ENCODE assay signal across 8 cellular contexts in genomic region chr19:7395360-7395781, GRCh38. TPM values are rescaled to one million over a fixed set of nuclear protein-coding genes. Genes with fewer than 3 reads are reported as not detected.
DNase-seq lines count a peak whose midpoint lies in the region; ATAC-seq, FAIRE-seq and TF ChIP-seq lines count a peak whose summit lies in the region.

No MANE protein-coding gene starts in this region.

- DNase-seq in CD4-positive, CD25-positive, alpha-beta regulatory T cell: no peak
- DNase-seq in H7 (peak; percentile 69), RWPE1 (ENCODE audit: low spot score) (no peak), epithelial cell of proximal tubule (ENCODE audit: low read depth) (no peak), nephron progenitor cell (peak; percentile 20), COLO668 (lab: John Stamatoyannopoulos, UW; ENCODE audit: unreplicated experiment) (no peak), NCI-H510A (lab: John Stamatoyannopoulos, UW) (no peak), GM19239 (ENCODE audit: insufficient read length, low spot score) (no peak)

- TF ChIP-seq CTCF in RWPE1 (conservative IDR thresholded peaks at IDR 0.05; ENCODE audit: low read depth): no peak
- TF ChIP-seq CTCF in epithelial cell of proximal tubule (conservative IDR thresholded peaks at IDR 0.05; ENCODE audit: low read depth, low read length): no peak
- TF ChIP-seq CTCF in nephron progenitor cell (IDR thresholded peaks at IDR 0.05): no peak

- peak; percentile 7 to 13 for ATAC-seq in CD4-positive, CD25-positive, alpha-beta regulatory T cell (ENCODE audit: low read depth in 2 of 2)

- peak overlapping the region in 2 of 3 donors; percentile 70 to 87 for H3K27ac Mint-ChIP-seq in CD4-positive, CD25-positive, alpha-beta regulatory T cell
- no peak overlapping the region for H3K27ac Mint-ChIP-seq in nephron progenitor cell

- H3K9me3 ChIP-seq in CD4-positive, CD25-positive, alpha-beta regulatory T cell (ENCODE audit: control insufficient read depth in 2 of 2, low read length in 2 of 2): no peaks in the 10 kb centered on the region

- CTCF ChIA-PET in RWPE1 (lab: Yijun Ruan, JAX): interaction anchor here (0.7 to 1.0 kb wide), 3 partner anchors 41 to 461 kb away, joined by 3 to 5 read pairs (median 4); a partner anchor contains a TSS

- peak overlapping the region; percentile 73 for H3K27ac ChIP-seq in CD4-positive, CD25-positive, alpha-beta regulatory T cell (ENCODE audit: insufficient read depth, low read length, poor library complexity, severe bottlenecking)
- H3K27ac ChIP-seq in RWPE1: peak overlapping the region; percentile 75

- H3K27me3 Mint-ChIP-seq in CD4-positive, CD25-positive, alpha-beta regulatory T cell: no peaks in the 10 kb centered on the region
- peaks cover 18% of the 10 kb centered on the region for H3K27me3 Mint-ChIP-seq in nephron progenitor cell (ENCODE audit: low read depth, poor library complexity)

- H3K4me1 Mint-ChIP-seq in CD4-positive, CD25-positive, alpha-beta regulatory T cell: peaks cover 0 to 67% (median 37%) of the 10 kb centered on the region in 4 donors
- peaks cover 31% of the 10 kb centered on the region for H3K4me1 Mint-ChIP-seq in nephron progenitor cell

- no peaks in the 10 kb centered on the region for H3K9me3 Mint-ChIP-seq in CD4-positive, CD25-positive, alpha-beta regulatory T cell
- H3K9me3 Mint-ChIP-seq in nephron progenitor cell: no peaks in the 10 kb centered on the region

- POLR2A ChIA-PET in RWPE1 (lab: Yijun Ruan, JAX; ENCODE audit: low non-redundant PET): interaction anchor here (0.7 kb wide), 1 partner anchor 493 kb away, joined by 3 read pairs; the partner anchor contains the start of gene LRRC8E

- FAIRE-seq in GM19239 (lab: Jason Lieb, UNC): no peak

- no peaks in the 10 kb centered on the region for H3K27me3 ChIP-seq in CD4-positive, CD25-positive, alpha-beta regulatory T cell (ENCODE audit: control insufficient read depth, insufficient read depth, low read length)
- H3K27me3 ChIP-seq in H7 (ENCODE audit: control insufficient read depth, insufficient read depth, low read length): no peaks in the 10 kb centered on the region

- peaks cover 34% of the 10 kb centered on the region for H3K36me3 ChIP-seq in CD4-positive, CD25-positive, alpha-beta regulatory T cell (ENCODE audit: control insufficient read depth, insufficient read depth, low read length)
- no peaks in the 10 kb centered on the region for H3K36me3 ChIP-seq in H7 (replicated peaks; ENCODE audit: control insufficient read depth, insufficient read depth, low read length)

- peaks cover 38% of the 10 kb centered on the region for H3K4me1 ChIP-seq in CD4-positive, CD25-positive, alpha-beta regulatory T cell (ENCODE audit: control insufficient read depth, insufficient read depth, low read length, poor library complexity, severe bottlenecking)

- peak overlapping the region; percentile 84 to 86 (median 85) for H3K4me3 Mint-ChIP-seq in CD4-positive, CD25-positive, alpha-beta regulatory T cell
- peak overlapping the region; percentile 94 for H3K4me3 Mint-ChIP-seq in nephron progenitor cell

- H3K4me3 ChIP-seq in CD4-positive, CD25-positive, alpha-beta regulatory T cell (ENCODE audit: low read depth, low read length): peak overlapping the region; percentile 45
- peak overlapping the region; percentile 89 for H3K4me3 ChIP-seq in H7 (ENCODE audit: insufficient read depth, low read depth, low read length)
- H3K4me3 ChIP-seq in epithelial cell of proximal tubule (ENCODE audit: low read depth, low read length): peak overlapping the region; percentile 92

- H3K36me3 Mint-ChIP-seq in CD4-positive, CD25-positive, alpha-beta regulatory T cell: peaks cover 16% of the 10 kb centered on the region
- H3K36me3 Mint-ChIP-seq in nephron progenitor cell (ENCODE audit: low read depth): no peaks in the 10 kb centered on the region

RNA-seq across cellular contexts. Expression of gene ARHGEF18, which starts 46.6 kb away (rescaled TPM):
- total RNA-seq in CD4-positive, CD25-positive, alpha-beta regulatory T cell: 155 TPM
- 1 to 10 TPM; 2.5 to 7.1 (median 4.0) TPM for polyA plus RNA-seq in CD4-positive, CD25-positive, alpha-beta regulatory T cell
- total RNA-seq in H7 (2014; rRNA removed; shearing (Covaris generic)): 48.3 and 50.5 TPM in 2 replicates
- total RNA-seq in epithelial cell of proximal tubule: 61.5 and 63.2 TPM in 2 replicates

Comparison
In these comparisons a context has a peak if more than half of its experiments do, and no peak if none do; other contexts are left out.
1. DNase-seq: peak in H7 (single experiment) and nephron progenitor cell (single experiment); none in CD4-positive, CD25-positive, alpha-beta regulatory T cell (0 of 3), RWPE1 (single experiment), epithelial cell of proximal tubule (single experiment), COLO668 (single experiment), NCI-H510A (single experiment) and GM19239 (single experiment).
2. Peak in every context shown above with its lines, with median percentiles within 50 percentile points of each other: H3K4me3 ChIP-seq.